8 cellular contexts compared by ENCODE assay signal in genomic region chr16:89442990-89443726, GRCh38. TPM values are rescaled to one million over a fixed set of nuclear protein-coding genes. Genes with fewer than 3 reads are reported as not detected.
A peak's percentile ranks its signal among the peaks of the same experiment; 100 is the strongest.
DNase-seq lines count a peak whose midpoint lies in the region; ATAC-seq lines count a peak whose summit lies in the region.

No MANE protein-coding gene starts in this region.

- intact Hi-C loops in activated T-helper 2 cell treated with anti-CD3 and anti-CD28 coated beads, Interferon-gamma antibody, Interleukin-2, Interleukin-4, amounts not matched to agents 10 μg/mL and 5 μg/mL and 100 μg/mL, durations not matched to agents 14 hours and 24 hours and 36 hours (cut with micrococcal nuclease) = no loop called here
- intact Hi-C loops in left cardiac atrium (cut with DNase I) = no loop called here

- H3K9me3 ChIP-seq in HAP-1 = no peaks in the 10 kb centered on the region
- H3K9me3 ChIP-seq in skeletal muscle satellite cell (replicated peaks; ENCODE audit: low read length) = no peaks in the 10 kb centered on the region

- DNase-seq in AG08395 (ENCODE audit: low spot score) = peak; percentile 43
- peak; percentile 61 to 85 for DNase-seq in HAP-1 (ENCODE audit: low spot score in 2 of 2)
- no peak for DNase-seq in activated T-helper 2 cell treated with anti-CD3 and anti-CD28 coated beads, Interferon-gamma antibody, Interleukin-2, Interleukin-4, amounts not matched to agents 10 μg/mL and 5 μg/mL and 100 μg/mL, durations not matched to agents 14 hours and 24 hours and 36 hours (ENCODE audit: low spot score)
- DNase-seq in left cardiac atrium = peak; percentile 57
- no peak for DNase-seq in activated CD4-positive, CD25-positive, alpha-beta regulatory T cell (lab: John Stamatoyannopoulos, UW)
- no peak for DNase-seq in activated CD4-positive, alpha-beta T cell treated with anti-CD3 and anti-CD28 coated beads, Interleukin-2, amount 50 U/mL, for 4 hours

- H3K4me3 ChIP-seq in HAP-1 = no peak overlapping the region
- peak overlapping the region; percentile 46 for H3K4me3 ChIP-seq in skeletal muscle satellite cell (ENCODE audit: low read length)

- ATAC-seq in left cardiac atrium (peak; percentile 60 to 68), GM18870 (IDR thresholded peaks at IDR 0.05; ENCODE audit: unreplicated experiment) (no peak)

- H3K36me3 ChIP-seq in HAP-1 (replicated peaks) (no peaks in the 10 kb centered on the region), skeletal muscle satellite cell (ENCODE audit: insufficient read depth, low read length) (no peaks in the 10 kb centered on the region)

- peaks cover 14% of the 10 kb centered on the region for H3K36me3 Mint-ChIP-seq in activated T-helper 2 cell treated with anti-CD3 and anti-CD28 coated beads, Interferon-gamma antibody, Interleukin-2, Interleukin-4, amounts not matched to agents 10 μg/mL and 5 μg/mL and 100 μg/mL, durations not matched to agents 14 hours and 24 hours and 36 hours (ENCODE audit: low read depth)

- no peak overlapping the region for H3K4me3 Mint-ChIP-seq in activated T-helper 2 cell treated with anti-CD3 and anti-CD28 coated beads, Interferon-gamma antibody, Interleukin-2, Interleukin-4, amounts not matched to agents 10 μg/mL and 5 μg/mL and 100 μg/mL, durations not matched to agents 14 hours and 24 hours and 36 hours (ENCODE audit: low read depth)

- H3K4me1 ChIP-seq in HAP-1 (peaks cover 31% of the 10 kb centered on the region), skeletal muscle satellite cell (ENCODE audit: control insufficient read depth, insufficient read depth, low read length) (peaks cover 66% of the 10 kb centered on the region)

- H3K27ac Mint-ChIP-seq in activated T-helper 2 cell treated with anti-CD3 and anti-CD28 coated beads, Interferon-gamma antibody, Interleukin-2, Interleukin-4, amounts not matched to agents 10 μg/mL and 5 μg/mL and 100 μg/mL, durations not matched to agents 14 hours and 24 hours and 36 hours = peak overlapping the region; percentile 69

- H3K4me2 ChIP-seq in skeletal muscle satellite cell (ENCODE audit: low read length) = peak overlapping the region; percentile 79

- peaks cover 84% of the 10 kb centered on the region for H3K4me1 Mint-ChIP-seq in activated T-helper 2 cell treated with anti-CD3 and anti-CD28 coated beads, Interferon-gamma antibody, Interleukin-2, Interleukin-4, amounts not matched to agents 10 μg/mL and 5 μg/mL and 100 μg/mL, durations not matched to agents 14 hours and 24 hours and 36 hours (ENCODE audit: low read depth)

- no peaks in the 10 kb centered on the region for H3K27me3 Mint-ChIP-seq in activated T-helper 2 cell treated with anti-CD3 and anti-CD28 coated beads, Interferon-gamma antibody, Interleukin-2, Interleukin-4, amounts not matched to agents 10 μg/mL and 5 μg/mL and 100 μg/mL, durations not matched to agents 14 hours and 24 hours and 36 hours (ENCODE audit: low read depth)

- H3K9me3 Mint-ChIP-seq in activated T-helper 2 cell treated with anti-CD3 and anti-CD28 coated beads, Interferon-gamma antibody, Interleukin-2, Interleukin-4, amounts not matched to agents 10 μg/mL and 5 μg/mL and 100 μg/mL, durations not matched to agents 14 hours and 24 hours and 36 hours = no peaks in the 10 kb centered on the region

- H3K9ac ChIP-seq in skeletal muscle satellite cell (ENCODE audit: low read depth, low read length) = peak overlapping the region; percentile 69

- in situ Hi-C loops in HAP-1 (cut with MboI; ENCODE audit: low sequenced_read_pairs) = no loop called here

- H3K27me3 ChIP-seq in HAP-1 (ENCODE audit: low read depth) = no peaks in the 10 kb centered on the region
- no peaks in the 10 kb centered on the region for H3K27me3 ChIP-seq in skeletal muscle satellite cell (ENCODE audit: control insufficient read depth, insufficient read depth, low read length)

RNA-seq across cellular contexts. Expression of gene ANKRD11, which starts 47.2 kb away (rescaled TPM):
- 142 and 144 TPM in 2 replicates for total RNA-seq in activated T-helper 2 cell treated with anti-CD3 and anti-CD28 coated beads, Interferon-gamma antibody, Interleukin-2, Interleukin-4, amounts not matched to agents 10 μg/mL and 5 μg/mL and 100 μg/mL, durations not matched to agents 14 hours and 24 hours and 36 hours
- total RNA-seq in left cardiac atrium = 10 to 100 TPM; 74.3 to 86.2 TPM
- 53.7 and 63.9 TPM in 2 replicates for total RNA-seq in skeletal muscle satellite cell (2012; rRNA removed)

Comparison
In these comparisons a context has a peak if more than half of its experiments do, and no peak if none do; other contexts are left out.
1. DNase-seq: peak in AG08395 (single experiment), HAP-1 (2 of 2) and left cardiac atrium (single experiment); none in activated T-helper 2 cell treated with anti-CD3 and anti-CD28 coated beads, Interferon-gamma antibody, Interleukin-2, Interleukin-4, amounts not matched to agents 10 μg/mL and 5 μg/mL and 100 μg/mL, durations not matched to agents 14 hours and 24 hours and 36 hours (single experiment), activated CD4-positive, CD25-positive, alpha-beta regulatory T cell (0 of 4) and activated CD4-positive, alpha-beta T cell treated with anti-CD3 and anti-CD28 coated beads, Interleukin-2, amount 50 U/mL, for 4 hours (0 of 2).